In genomic region chr7:71935674-71936073, GRCh38 we compare ENCODE assay signal across 5 cellular contexts.
"Had no signal": no experiment of that assay in that cellular context is flagged by ENCODE, and none has a peak within 500 bp of the region (broad histone marks: within the 10 kb centered on the region; RNA-seq: fewer than 3 reads in every experiment).

No MANE protein-coding gene starts in this region.

- ATAC-seq: GM23338, K562 had no signal

- DNase-seq: H9, HCEC 1CT, IMR-90 had no signal

- H3K4me2 ChIP-seq: GM23338 had no signal

- H3K4me3 ChIP-seq: GM23338, K562 had no signal

- H2AFZ ChIP-seq: GM23338 had no signal
